29 cellular contexts compared by ENCODE assay signal in genomic region chr5:168833383-168833782, GRCh38.
"Had no signal": no experiment of that assay in that cellular context is flagged by ENCODE, and none has a peak within 500 bp of the region (broad histone marks: within the 10 kb centered on the region; RNA-seq: fewer than 3 reads in every experiment).

No MANE protein-coding gene starts in this region.

- H3K27ac Mint-ChIP-seq: activated B cell treated with CpG ODN at 0.5 μM for 24 hours; activated CD4-positive, alpha-beta memory T cell treated with anti-CD3 and anti-CD28 coated beads, Interleukin-2, amount 10 ng/mL, durations not matched to agents 7 days and 5 days; activated naive CD4-positive, alpha-beta T cell treated with anti-CD3 and anti-CD28 coated beads for 36 hours; activated naive CD8-positive, alpha-beta T cell treated with anti-CD3 and anti-CD28 coated beads, Interleukin-2, amount 10 ng/mL, durations not matched to agents 7 days and 5 days; activated T-helper 17 cell treated with anti-CD3 and anti-CD28 coated beads, Interleukin-2, amount 50 U/mL, for 72 hours; effector memory CD8-positive, alpha-beta T cell; T-cell; T-helper 1 cell treated with Interleukin-12 subunit alpha and Interleukin-12 subunit beta and Interleukin-4 antibody, amounts not matched to agents 30 μg/mL and 1 μg/mL, for 36 hours had no signal

- H3K36me3 ChIP-seq: ascending aorta, breast epithelium, cardiac muscle cell, esophagus squamous epithelium, gastroesophageal sphincter, WERI-Rb-1 had no signal

- H3K9me3 ChIP-seq: ascending aorta, breast epithelium, esophagus squamous epithelium, gastroesophageal sphincter had no signal

- H3K9me3 Mint-ChIP-seq: activated B cell treated with CpG ODN at 0.5 μM for 24 hours; activated CD4-positive, alpha-beta memory T cell treated with anti-CD3 and anti-CD28 coated beads, Interleukin-2, amount 10 ng/mL, durations not matched to agents 7 days and 5 days; activated CD4-positive, alpha-beta T cell treated with anti-CD3 and anti-CD28 coated beads, Interleukin-2, amount 10 ng/mL, durations not matched to agents 24 days and 14 days; activated naive CD4-positive, alpha-beta T cell treated with anti-CD3 and anti-CD28 coated beads for 36 hours; activated T-cell treated with anti-CD3 and anti-CD28 coated beads, Interleukin-2, amount 50 U/mL, for 4 hours; activated T-helper 17 cell treated with anti-CD3 and anti-CD28 coated beads, Interleukin-2, amount 50 U/mL, for 72 hours; central memory CD8-positive, alpha-beta T cell; effector memory CD8-positive, alpha-beta T cell; T-cell; T-helper 1 cell treated with Interleukin-12 subunit alpha and Interleukin-12 subunit beta and Interleukin-4 antibody, amounts not matched to agents 30 μg/mL and 1 μg/mL, for 36 hours had no signal

- DNase-seq: activated B cell treated with CpG ODN at 0.5 μM for 24 hours; activated CD4-positive, alpha-beta memory T cell treated with anti-CD3 and anti-CD28 coated beads, Interleukin-2, amount 10 ng/mL, durations not matched to agents 7 days and 5 days; activated CD4-positive, alpha-beta T cell treated with anti-CD3 and anti-CD28 coated beads, Interleukin-2, amount 10 ng/mL, durations not matched to agents 24 days and 14 days; activated effector memory CD4-positive, alpha-beta T cell treated with anti-CD3 and anti-CD28 coated beads, Interleukin-2, amount 50 U/mL, for 16 hours; activated naive CD4-positive, alpha-beta T cell treated with anti-CD3 and anti-CD28 coated beads for 36 hours; activated naive CD8-positive, alpha-beta T cell treated with anti-CD3 and anti-CD28 coated beads, Interleukin-2, amount 10 ng/mL, durations not matched to agents 7 days and 5 days; activated T-cell treated with anti-CD3 and anti-CD28 coated beads, Interleukin-2, amount 50 U/mL, for 4 hours; cortex of kidney; dermis blood vessel endothelial cell; effector CD4-positive, alpha-beta T cell; effector memory CD8-positive, alpha-beta T cell; esophagus squamous epithelium; foreskin melanocyte; head of caudate nucleus; SW 1271; T-cell; T-helper 9 cell; WERI-Rb-1 had no signal

- H3K36me3 Mint-ChIP-seq: activated naive CD8-positive, alpha-beta T cell treated with anti-CD3 and anti-CD28 coated beads, Interleukin-2, amount 10 ng/mL, durations not matched to agents 7 days and 5 days; brain; T-cell had no signal

- H3K4me3 ChIP-seq: ascending aorta, breast epithelium, cardiac muscle cell, esophagus squamous epithelium, gastroesophageal sphincter had no signal

- H3K27me3 Mint-ChIP-seq: activated naive CD8-positive, alpha-beta T cell treated with anti-CD3 and anti-CD28 coated beads, Interleukin-2, amount 10 ng/mL, durations not matched to agents 7 days and 5 days had no signal

- H3K27me3 ChIP-seq: ascending aorta, breast epithelium, cardiac muscle cell, esophagus squamous epithelium, gastroesophageal sphincter had no signal

- H3K4me1 ChIP-seq: ascending aorta, breast epithelium, esophagus squamous epithelium, gastroesophageal sphincter had no signal

- H3K4me3 Mint-ChIP-seq: activated B cell treated with CpG ODN at 0.5 μM for 24 hours; activated CD4-positive, alpha-beta memory T cell treated with anti-CD3 and anti-CD28 coated beads, Interleukin-2, amount 10 ng/mL, durations not matched to agents 7 days and 5 days; activated CD4-positive, alpha-beta T cell treated with anti-CD3 and anti-CD28 coated beads, Interleukin-2, amount 10 ng/mL, durations not matched to agents 24 days and 14 days; activated naive CD4-positive, alpha-beta T cell treated with anti-CD3 and anti-CD28 coated beads for 36 hours; activated naive CD8-positive, alpha-beta T cell treated with anti-CD3 and anti-CD28 coated beads, Interleukin-2, amount 10 ng/mL, durations not matched to agents 7 days and 5 days; activated T-cell treated with anti-CD3 and anti-CD28 coated beads, Interleukin-2, amount 50 U/mL, for 4 hours; activated T-helper 17 cell treated with anti-CD3 and anti-CD28 coated beads, Interleukin-2, amount 50 U/mL, for 72 hours; brain; central memory CD8-positive, alpha-beta T cell; effector memory CD8-positive, alpha-beta T cell; T-cell; T-helper 1 cell treated with Interleukin-12 subunit alpha and Interleukin-12 subunit beta and Interleukin-4 antibody, amounts not matched to agents 30 μg/mL and 1 μg/mL, for 36 hours had no signal

- H3K27ac ChIP-seq: ascending aorta, breast epithelium, cardiac muscle cell, epithelial cell of prostate, esophagus squamous epithelium, gastroesophageal sphincter, WERI-Rb-1 had no signal

- H3K4me1 Mint-ChIP-seq: activated B cell treated with CpG ODN at 0.5 μM for 24 hours; central memory CD8-positive, alpha-beta T cell; T-cell had no signal

- ATAC-seq: activated CD4-positive, CD25-positive, alpha-beta regulatory T cell treated with anti-CD3 and anti-CD28 coated beads, Interleukin-2, amount 50 U/mL, for 24 hours; activated naive CD4-positive, alpha-beta T cell treated with anti-CD3 and anti-CD28 coated beads, Interleukin-2, amount 50 U/mL, for 72 hours; activated T-cell treated with anti-CD3 and anti-CD28 coated beads, Interleukin-2, amount 50 U/mL, for 4 hours; activated T-helper 17 cell treated with anti-CD3 and anti-CD28 coated beads, Interleukin-2, amount 50 U/mL, for 72 hours; effector memory CD8-positive, alpha-beta T cell; gastroesophageal sphincter; T-cell had no signal
